ENCODE assay signal across 9 cellular contexts in genomic region chr15:80160570-80161156, GRCh38. TPM values are rescaled to one million over a fixed set of nuclear protein-coding genes. Genes with fewer than 3 reads are reported as not detected.
A peak's percentile ranks its signal among the peaks of the same experiment; 100 is the strongest.
DNase-seq lines count a peak whose midpoint lies in the region; ATAC-seq, FAIRE-seq and TF ChIP-seq lines count a peak whose summit lies in the region.
"Had no signal": no experiment of that assay in that cellular context is flagged by ENCODE, and none has a peak within 500 bp of the region (broad histone marks: within the 10 kb centered on the region; RNA-seq: fewer than 3 reads in every experiment).

No MANE protein-coding gene starts in this region.

- H2AFZ ChIP-seq in PC-3 (ENCODE audit: low read length) = no peak overlapping the region

- peaks cover 29% of the 10 kb centered on the region for H3K36me3 Mint-ChIP-seq in type B pancreatic cell

- ATAC-seq in HG02610 (IDR thresholded peaks at IDR 0.05; ENCODE audit: unreplicated experiment) (peak; percentile 67), PC-3 (peak; percentile 88), lower lobe of right lung (peak; percentile 94 to 96)

- no peaks in the 10 kb centered on the region for H3F3A ChIP-seq in PC-3 (ENCODE audit: low read length, unreplicated experiment)

- H3K9me3 ChIP-seq in PC-3 (ENCODE audit: low read length) (no peaks in the 10 kb centered on the region), lower lobe of right lung (no peaks in the 10 kb centered on the region), BE2C (no peaks in the 10 kb centered on the region)

- H3K27me3 ChIP-seq in PC-3 (ENCODE audit: low read length) = no peaks in the 10 kb centered on the region
- H3K27me3 ChIP-seq in bronchial epithelial cell (ENCODE audit: control insufficient read depth, insufficient read depth, low read length) = no peaks in the 10 kb centered on the region
- H3K27me3 ChIP-seq in lower lobe of right lung (ENCODE audit: low read depth) = no peaks in the 10 kb centered on the region
- H3K27me3 ChIP-seq in BE2C = no peaks in the 10 kb centered on the region

- peak overlapping the region; percentile 3; the same call in 1 of the 2 replicates for H3K4me2 ChIP-seq in PC-3 (ENCODE audit: low read length)

- no peaks in the 10 kb centered on the region for H3K9me3 Mint-ChIP-seq in type B pancreatic cell

- intact Hi-C loops in PC-3 (cut with micrococcal nuclease) = no loop called here
- intact Hi-C loops in lower lobe of right lung (cut with DNase I) = no loop called here

- H3K9ac ChIP-seq in PC-3 (ENCODE audit: low read length) = peak overlapping the region; percentile 38; the same call in 1 of the 2 replicates

- H3K27ac ChIP-seq in PC-3 (ENCODE audit: low read length) = peak overlapping the region; percentile 76
- peak overlapping the region; percentile 67 for H3K27ac ChIP-seq in lower lobe of right lung

- H3K36me3 ChIP-seq in PC-3 (ENCODE audit: low read depth, low read length) = peaks cover 24% of the 10 kb centered on the region
- H3K36me3 ChIP-seq in bronchial epithelial cell (ENCODE audit: control insufficient read depth, insufficient read depth, low read length) = peaks cover 7% of the 10 kb centered on the region
- peaks cover 12% of the 10 kb centered on the region for H3K36me3 ChIP-seq in lower lobe of right lung
- no peaks in the 10 kb centered on the region; the same call in 1 of the 2 replicates for H3K36me3 ChIP-seq in BE2C

- H3K4me1 ChIP-seq in PC-3 (ENCODE audit: insufficient read depth, low read length) (peaks cover 17% of the 10 kb centered on the region), lower lobe of right lung (peaks cover 35% of the 10 kb centered on the region), BE2C (no peaks in the 10 kb centered on the region; the same call in 1 of the 2 replicates)

- no peaks in the 10 kb centered on the region for H3K9me2 ChIP-seq in PC-3 (replicated peaks; ENCODE audit: low read length)

- no peaks in the 10 kb centered on the region for H3K79me2 ChIP-seq in PC-3 (ENCODE audit: low read length)

- no TSS peak for BruUV-seq in PC-3 (replicated peaks; lab: Mats Ljungman, UMichigan)

- H3K27ac Mint-ChIP-seq in type B pancreatic cell = peak overlapping the region; percentile 57

- TF ChIP-seq CTCF in PC-3 (conservative IDR thresholded peaks at IDR 0.05; ENCODE audit: low read depth, low read length) = no peak
- no peak for TF ChIP-seq CTCF in bronchial epithelial cell (IDR thresholded peaks at IDR 0.05; ENCODE audit: insufficient read depth, low read length, severe bottlenecking)
- TF ChIP-seq CTCF in lower lobe of right lung (IDR thresholded peaks at IDR 0.05) = no peak
- TF ChIP-seq CTCF in type B pancreatic cell (conservative IDR thresholded peaks at IDR 0.05) = no peak
- no peak for TF ChIP-seq CTCF in BE2C (IDR thresholded peaks at IDR 0.05; ENCODE audit: low read depth, low read length)

- no peak overlapping the region for H3K4me3 Mint-ChIP-seq in type B pancreatic cell

- peaks cover 3% of the 10 kb centered on the region for H3K4me1 Mint-ChIP-seq in type B pancreatic cell (ENCODE audit: unreplicated experiment)

- POLR2A ChIA-PET in PC-3 (lab: Charles Lee; ENCODE audit: unreplicated experiment) = no interaction called here

- H4K20me1 ChIP-seq in PC-3 (ENCODE audit: low read length) = no peaks in the 10 kb centered on the region

- DNase-seq in NK-92 treated with Interleukin-12 subunit alpha and Interleukin-12 subunit beta, amount 100 ng/mL, for 24 hours (lab: John Stamatoyannopoulos, UW) = peak; percentile 82
- DNase-seq in NK-92 (lab: John Stamatoyannopoulos, UW; ENCODE audit: unreplicated experiment) (no peak), PC-3 (peak; percentile 86), bronchial epithelial cell (ENCODE audit: low read depth) (peak; percentile 95), lower lobe of right lung (peak; percentile 86), type B pancreatic cell (ENCODE audit: extremely low spot score, unreplicated experiment) (no peak), BE2C (no peak)

- no peak for FAIRE-seq in bronchial epithelial cell (lab: Jason Lieb, UNC)
- FAIRE-seq: colon had no signal

- no peak overlapping the region for H3K4me3 ChIP-seq in PC-3 (ENCODE audit: low read length)
- H3K4me3 ChIP-seq in bronchial epithelial cell (ENCODE audit: low read depth, low read length) = no peak overlapping the region
- no peak overlapping the region for H3K4me3 ChIP-seq in lower lobe of right lung
- H3K4me3 ChIP-seq in BE2C (ENCODE audit: low read depth, low read length) = no peak overlapping the region

- CTCF ChIA-PET in PC-3 (lab: Charles Lee) = no interaction called here

- no peaks in the 10 kb centered on the region for H3K27me3 Mint-ChIP-seq in type B pancreatic cell

RNA-seq across cellular contexts. Expression of gene FAH, which starts 7.9 kb away (rescaled TPM):
- total RNA-seq in PC-3 (2014; rRNA removed) (55.4 and 59.4 TPM in 2 replicates), bronchial epithelial cell (21.6 and 23.4 TPM in 2 replicates), lower lobe of right lung (25.6 TPM), type B pancreatic cell (ENCODE audit: low replicate concordance) (24.6 and 25.8 TPM in 2 replicates)
- polyA plus RNA-seq in BE2C (2012; ENCODE audit: insufficient read depth, insufficient read length, low read depth) = 7.1 TPM

Comparison
In these comparisons a context has a peak if more than half of its experiments do, and no peak if none do; other contexts are left out.
1. DNase-seq: peak in NK-92 treated with Interleukin-12 subunit alpha and Interleukin-12 subunit beta, amount 100 ng/mL, for 24 hours (single experiment), PC-3 (single experiment), bronchial epithelial cell (single experiment) and lower lobe of right lung (single experiment); none in NK-92 (single experiment), type B pancreatic cell (single experiment) and BE2C (single experiment).
2. Peak in every context shown above with its lines, with median percentiles within 50 percentile points of each other: ATAC-seq.